ENCODE assay signal across 21 cellular contexts in genomic region chr20:56395166-56395565, GRCh38. TPM values are rescaled to one million over a fixed set of nuclear protein-coding genes. Genes with fewer than 3 reads are reported as not detected.
DNase-seq lines count a peak whose midpoint lies in the region; ATAC-seq and TF ChIP-seq lines count a peak whose summit lies in the region.
"Had no signal": no experiment of that assay in that cellular context is flagged by ENCODE, and none has a peak within 500 bp of the region (broad histone marks: within the 10 kb centered on the region; RNA-seq: fewer than 3 reads in every experiment).

No MANE protein-coding gene starts in this region.

- POLR2A ChIA-PET in activated CD8-positive, alpha-beta T cell treated with anti-CD3 and anti-CD28 coated beads for 36 hours (lab: Charles Lee): interaction anchor here (0.6 to 3.3 kb wide), 5 partner anchors 17 to 154 kb away, joined by 3 to 16 read pairs (median 3); partner anchors contain the start of gene CASS4
- POLR2A ChIA-PET in activated CD8-positive, alpha-beta T cell treated with anti-CD3 and anti-CD28 coated beads, Interleukin-2, amount 10 ng/mL, durations not matched to agents 7 days and 5 days (lab: Charles Lee): interaction anchor here (0.6 to 1.3 kb wide), 2 partner anchors 17 to 18 kb away, joined by 3 to 4 read pairs; partner anchors contain the start of gene CASS4
- POLR2A ChIA-PET in CD4-positive, alpha-beta memory T cell (lab: Charles Lee; ENCODE audit: partially characterized antibody): interaction anchor here (1.1 to 5.9 kb wide), 4 partner anchors 9 to 74 kb away, joined by 3 to 58 read pairs (median 5); partner anchors contain the start of genes CASS4, FAM210B and RTF2

- intact Hi-C loops in activated CD8-positive, alpha-beta T cell treated with anti-CD3 and anti-CD28 coated beads for 36 hours (cut with micrococcal nuclease): no loop called here
- intact Hi-C loops in CD4-positive, alpha-beta memory T cell (cut with micrococcal nuclease): loop anchor here (10.0 kb wide), 1 partner anchor 1230 kb away; the partner anchor contains the start of gene ZBP1
- intact Hi-C loops in psoas muscle (cut with DNase I) (no loop called here), transverse colon (cut with DNase I; ENCODE audit: low total_unique reads) (no loop called here)

- no peaks in the 10 kb centered on the region for H3K9me3 ChIP-seq in CD4-positive, alpha-beta memory T cell (ENCODE audit: control insufficient read depth in 1 of 2, low read length in 2 of 2)
- H3K9me3 ChIP-seq in psoas muscle: no peaks in the 10 kb centered on the region
- no peaks in the 10 kb centered on the region for H3K9me3 ChIP-seq in transverse colon
- H3K9me3 ChIP-seq: BLaER1 treated with 17β-estradiol and CSF1 and Interleukin-3, amounts not matched to agents 10 nM and 100 nM; Caco-2 had no signal

- H3K27ac Mint-ChIP-seq in activated CD8-positive, alpha-beta T cell treated with anti-CD3 and anti-CD28 coated beads for 36 hours: peak overlapping the region; percentile 50
- no peak overlapping the region for H3K27ac Mint-ChIP-seq in activated CD8-positive, alpha-beta T cell treated with anti-CD3 and anti-CD28 coated beads, Interleukin-2, amount 10 ng/mL, durations not matched to agents 7 days and 5 days
- peak overlapping the region in 5 of 7 donors; percentile 42 to 79 (median 62) for H3K27ac Mint-ChIP-seq in CD4-positive, alpha-beta memory T cell
- peak overlapping the region; percentile 44 for H3K27ac Mint-ChIP-seq in central memory CD8-positive, alpha-beta T cell (ENCODE audit: low read depth)
- H3K27ac Mint-ChIP-seq: GM23338 had no signal

- no peak for ATAC-seq in activated CD8-positive, alpha-beta T cell treated with anti-CD3 and anti-CD28 coated beads for 36 hours
- ATAC-seq in activated CD8-positive, alpha-beta T cell treated with anti-CD3 and anti-CD28 coated beads, Interleukin-2, amount 10 ng/mL, durations not matched to agents 7 days and 5 days: no peak
- ATAC-seq in central memory CD8-positive, alpha-beta T cell (replicated peaks; ENCODE audit: extremely low read depth, poor library complexity, severe bottlenecking): no peak
- ATAC-seq in psoas muscle (no peak), GM21576 (IDR thresholded peaks at IDR 0.05; ENCODE audit: unreplicated experiment) (no peak)
- ATAC-seq: GM23338 had no signal

- H3K4me1 ChIP-seq in CD4-positive, alpha-beta memory T cell (ENCODE audit: insufficient read depth, low read length): peaks cover 40% of the 10 kb centered on the region
- peaks cover 26% of the 10 kb centered on the region for H3K4me1 ChIP-seq in psoas muscle
- H3K4me1 ChIP-seq in transverse colon: peaks cover 7 to 34% (median 29%) of the 10 kb centered on the region in 4 donors

- no peaks in the 10 kb centered on the region for H3K9me3 Mint-ChIP-seq in activated CD8-positive, alpha-beta T cell treated with anti-CD3 and anti-CD28 coated beads for 36 hours
- H3K9me3 Mint-ChIP-seq in activated CD8-positive, alpha-beta T cell treated with anti-CD3 and anti-CD28 coated beads, Interleukin-2, amount 10 ng/mL, durations not matched to agents 7 days and 5 days (ENCODE audit: insufficient read depth): no peaks in the 10 kb centered on the region
- H3K9me3 Mint-ChIP-seq in CD4-positive, alpha-beta memory T cell: no peaks in the 10 kb centered on the region
- H3K9me3 Mint-ChIP-seq in central memory CD8-positive, alpha-beta T cell: no peaks in the 10 kb centered on the region
- H3K9me3 Mint-ChIP-seq: GM23338 had no signal

- peaks cover 37% of the 10 kb centered on the region for H3K4me1 Mint-ChIP-seq in activated CD8-positive, alpha-beta T cell treated with anti-CD3 and anti-CD28 coated beads for 36 hours (ENCODE audit: low read depth)
- H3K4me1 Mint-ChIP-seq in activated CD8-positive, alpha-beta T cell treated with anti-CD3 and anti-CD28 coated beads, Interleukin-2, amount 10 ng/mL, durations not matched to agents 7 days and 5 days (ENCODE audit: low read depth): peaks cover 48% of the 10 kb centered on the region
- peaks cover 27 to 37% (median 32%) of the 10 kb centered on the region in 4 donors for H3K4me1 Mint-ChIP-seq in CD4-positive, alpha-beta memory T cell
- H3K4me1 Mint-ChIP-seq in central memory CD8-positive, alpha-beta T cell: peaks cover 24% of the 10 kb centered on the region

- TF ChIP-seq CTCF in activated CD8-positive, alpha-beta T cell treated with anti-CD3 and anti-CD28 coated beads for 36 hours (IDR thresholded peaks at IDR 0.05): no peak
- TF ChIP-seq CTCF in psoas muscle (IDR thresholded peaks at IDR 0.05) (no peak), transverse colon (IDR thresholded peaks at IDR 0.05) (no peak)

- CTCF ChIA-PET in activated CD8-positive, alpha-beta T cell treated with anti-CD3 and anti-CD28 coated beads for 36 hours (lab: Charles Lee): interaction anchor here (0.6 to 1.5 kb wide), 6 partner anchors 17 to 155 kb away, joined by 3 to 8 read pairs (median 3); partner anchors contain the start of genes CASS4 and RTF2
- CTCF ChIA-PET in activated CD8-positive, alpha-beta T cell treated with anti-CD3 and anti-CD28 coated beads, Interleukin-2, amount 10 ng/mL, durations not matched to agents 7 days and 5 days (lab: Charles Lee): interaction anchor here (0.9 to 5.4 kb wide), 6 partner anchors 17 to 121 kb away, joined by 3 to 59 read pairs (median 8); partner anchors contain the start of genes CASS4 and RTF2
- CTCF ChIA-PET in CD4-positive, alpha-beta memory T cell (lab: Charles Lee; ENCODE audit: partially characterized antibody): interaction anchor here (0.7 to 3.3 kb wide), 6 partner anchors 9 to 121 kb away, joined by 3 to 9 read pairs (median 4); partner anchors contain the start of gene CASS4

- H3K36me3 ChIP-seq in CD4-positive, alpha-beta memory T cell (ENCODE audit: insufficient read depth, low read length): peaks cover 45% of the 10 kb centered on the region
- H3K36me3 ChIP-seq in psoas muscle (ENCODE audit: insufficient read depth in 1 of 2, low read depth in 1 of 2) (peaks cover 15 to 49% of the 10 kb centered on the region in 2 donors), transverse colon (peaks cover 0 to 46% (median 18%) of the 10 kb centered on the region in 4 donors)

- TF ChIP-seq EP300 in transverse colon (IDR thresholded peaks at IDR 0.05; ENCODE audit: low read depth): no peak

- peaks cover 62% of the 10 kb centered on the region for H3K36me3 Mint-ChIP-seq in activated CD8-positive, alpha-beta T cell treated with anti-CD3 and anti-CD28 coated beads for 36 hours (ENCODE audit: low read depth)
- H3K36me3 Mint-ChIP-seq in activated CD8-positive, alpha-beta T cell treated with anti-CD3 and anti-CD28 coated beads, Interleukin-2, amount 10 ng/mL, durations not matched to agents 7 days and 5 days (ENCODE audit: low read depth): peaks cover 70% of the 10 kb centered on the region
- H3K36me3 Mint-ChIP-seq in CD4-positive, alpha-beta memory T cell: peaks cover 31 to 53% of the 10 kb centered on the region in 2 donors
- H3K36me3 Mint-ChIP-seq in central memory CD8-positive, alpha-beta T cell (ENCODE audit: insufficient read depth): peaks cover 42% of the 10 kb centered on the region

- in situ Hi-C loops in transverse colon (cut with MboI; ENCODE audit: low pct_ligation_motif_present in 1 of 4, low pct_unique_long_range_greater_than_20kb in 1 of 4, low sequenced_read_pairs in 3 of 4): loop anchor here in 1 of 4 donors (5.0 kb wide), 1 partner anchor 67 kb away; no protein-coding TSS in a partner anchor

- H3K4me3 Mint-ChIP-seq in activated CD8-positive, alpha-beta T cell treated with anti-CD3 and anti-CD28 coated beads for 36 hours: no peak overlapping the region
- H3K4me3 Mint-ChIP-seq in activated CD8-positive, alpha-beta T cell treated with anti-CD3 and anti-CD28 coated beads, Interleukin-2, amount 10 ng/mL, durations not matched to agents 7 days and 5 days: no peak overlapping the region
- H3K4me3 Mint-ChIP-seq in CD4-positive, alpha-beta memory T cell: peak overlapping the region in 1 of 8 donors; percentile 29
- no peak overlapping the region for H3K4me3 Mint-ChIP-seq in central memory CD8-positive, alpha-beta T cell

- WGBS in psoas muscle, 3 donors: 60 to 68% (median 67%) methylated on average over 4 of the region's 4 CpGs
- 70 to 86% methylated on average over 3 to 4 of the region's 4 CpGs for WGBS in transverse colon (ENCODE audit: low coverage in 1 of 2), 2 donors

- no peaks in the 10 kb centered on the region for H3K27me3 ChIP-seq in CD4-positive, alpha-beta memory T cell (ENCODE audit: insufficient read depth, low read length)
- H3K27me3 ChIP-seq in psoas muscle (ENCODE audit: insufficient read depth in 3 of 3, low read length in 2 of 3) (no peaks in the 10 kb centered on the region), transverse colon (no peaks in the 10 kb centered on the region)
- H3K27me3 ChIP-seq: BLaER1 treated with 17β-estradiol and CSF1 and Interleukin-3, amounts not matched to agents 10 nM and 100 nM had no signal

- DNase-seq in activated CD8-positive, alpha-beta T cell treated with anti-CD3 and anti-CD28 coated beads for 36 hours: no peak
- DNase-seq in activated CD8-positive, alpha-beta T cell treated with anti-CD3 and anti-CD28 coated beads, Interleukin-2, amount 10 ng/mL, durations not matched to agents 7 days and 5 days: no peak
- DNase-seq in CD4-positive, alpha-beta memory T cell: no peak
- DNase-seq in central memory CD8-positive, alpha-beta T cell (ENCODE audit: low spot score in 2 of 2): no peak
- DNase-seq in psoas muscle: no peak
- DNase-seq in LoVo (ENCODE audit: low spot score): no peak
- no peak for DNase-seq in transverse colon
- DNase-seq: DMS79 treated with DMSO at 0.1 percent for 48 hours; GDM1; NCI-H1092 treated with DMSO at 0.1 percent for 48 hours; NCI-H1694; NCI-H69; NK-92 treated with Interleukin-12 subunit alpha and Interleukin-12 subunit beta, amount 100 ng/mL, for 24 hours; OCI-M1; RPMI8226 had no signal

- no peak overlapping the region for H3K4me3 ChIP-seq in CD4-positive, alpha-beta memory T cell (ENCODE audit: low read length in 2 of 2)
- no peak overlapping the region for H3K4me3 ChIP-seq in psoas muscle
- no peak overlapping the region for H3K4me3 ChIP-seq in transverse colon
- H3K4me3 ChIP-seq: BLaER1 treated with 17β-estradiol and CSF1 and Interleukin-3, amounts not matched to agents 10 nM and 100 nM; GM23338 had no signal

- no peak overlapping the region for H3K27ac ChIP-seq in CD4-positive, alpha-beta memory T cell (ENCODE audit: low read depth, low read length)
- H3K27ac ChIP-seq in psoas muscle: peak overlapping the region; percentile 49
- H3K27ac ChIP-seq in transverse colon: no peak overlapping the region
- H3K27ac ChIP-seq: BLaER1 treated with 17β-estradiol and CSF1 and Interleukin-3, amounts not matched to agents 10 nM and 100 nM had no signal

- H3K27me3 Mint-ChIP-seq in activated CD8-positive, alpha-beta T cell treated with anti-CD3 and anti-CD28 coated beads for 36 hours: no peaks in the 10 kb centered on the region
- H3K27me3 Mint-ChIP-seq in activated CD8-positive, alpha-beta T cell treated with anti-CD3 and anti-CD28 coated beads, Interleukin-2, amount 10 ng/mL, durations not matched to agents 7 days and 5 days (ENCODE audit: low read depth): no peaks in the 10 kb centered on the region
- H3K27me3 Mint-ChIP-seq in CD4-positive, alpha-beta memory T cell: no peaks in the 10 kb centered on the region
- no peaks in the 10 kb centered on the region for H3K27me3 Mint-ChIP-seq in central memory CD8-positive, alpha-beta T cell

- TF ChIP-seq POLR2A in transverse colon (IDR thresholded peaks at IDR 0.05): no peak

RNA-seq across cellular contexts. Expression of gene CSTF1, which starts 2.7 kb away (rescaled TPM):
- 10 to 100 TPM; 63.4 to 66.2 TPM for total RNA-seq in activated CD8-positive, alpha-beta T cell treated with anti-CD3 and anti-CD28 coated beads for 36 hours
- total RNA-seq in activated CD8-positive, alpha-beta T cell treated with anti-CD3 and anti-CD28 coated beads, Interleukin-2, amount 10 ng/mL, durations not matched to agents 7 days and 5 days: 10 to 100 TPM; 60.5 to 66.3 TPM
- total RNA-seq in CD4-positive, alpha-beta memory T cell: 10 to 100 TPM; 50.1 to 55.3 TPM
- polyA plus RNA-seq in CD4-positive, alpha-beta memory T cell: 10 to 100 TPM; 40.9 to 48.0 TPM
- total RNA-seq in psoas muscle (10 to 100 TPM; 15.5 to 20.3 (median 16.7) TPM), transverse colon (10 to 100 TPM in 2 of 4 donors, 1 to 10 TPM in 2; 5.2 to 21.8 (median 14.2) TPM)
- polyA plus RNA-seq in psoas muscle: 10 to 100 TPM in 2 of 3 donors, 1 to 10 TPM in 1; 10.0 to 19.9 (median 12.1) TPM

RNA-seq across cellular contexts. Expression of gene AURKA, which starts 3.2 kb away (rescaled TPM):
- 100 to 1,000 TPM in 1 of 2 experiments, 10 to 100 TPM in 1; 97.5 to 100 TPM for total RNA-seq in activated CD8-positive, alpha-beta T cell treated with anti-CD3 and anti-CD28 coated beads for 36 hours
- 10 to 100 TPM; 92.7 to 94.2 TPM for total RNA-seq in activated CD8-positive, alpha-beta T cell treated with anti-CD3 and anti-CD28 coated beads, Interleukin-2, amount 10 ng/mL, durations not matched to agents 7 days and 5 days
- total RNA-seq in CD4-positive, alpha-beta memory T cell: 1 to 10 TPM; 1.3 to 1.7 TPM
- polyA plus RNA-seq in CD4-positive, alpha-beta memory T cell: 1 to 10 TPM in 1 of 2 donors, under 1 TPM in 1; 0.81 to 2.8 TPM
- total RNA-seq in psoas muscle: 10 to 100 TPM in 1 of 4 donors, 1 to 10 TPM in 3; 2.9 to 13.4 (median 3.3) TPM
- polyA plus RNA-seq in psoas muscle: 10 to 100 TPM in 2 of 3 donors, 1 to 10 TPM in 1; 7.5 to 20.3 (median 14.3) TPM
- 10 to 100 TPM in 1 of 4 donors, 1 to 10 TPM in 2, under 1 TPM in 1; 0.75 to 12.4 (median 4.9) TPM for total RNA-seq in transverse colon

RNA-seq across cellular contexts. Expression of gene CASS4, which starts 16.9 kb away (rescaled TPM):
- 1 to 10 TPM; 3.5 to 3.7 TPM for total RNA-seq in activated CD8-positive, alpha-beta T cell treated with anti-CD3 and anti-CD28 coated beads for 36 hours
- 10 to 100 TPM; 17.8 to 18.8 TPM for total RNA-seq in activated CD8-positive, alpha-beta T cell treated with anti-CD3 and anti-CD28 coated beads, Interleukin-2, amount 10 ng/mL, durations not matched to agents 7 days and 5 days
- total RNA-seq in CD4-positive, alpha-beta memory T cell: 10 to 100 TPM; 10.8 to 10.9 TPM
- polyA plus RNA-seq in CD4-positive, alpha-beta memory T cell: 1 to 10 TPM; 3.3 to 4.9 TPM
- total RNA-seq in psoas muscle (under 1 TPM; 0.29 to 0.73 (median 0.35) TPM), transverse colon (1 to 10 TPM in 3 of 4 donors, not detected in 1; 1.1 to 1.4 (median 1.1) TPM)
- under 1 TPM; 0.08 to 0.39 (median 0.14) TPM for polyA plus RNA-seq in psoas muscle
- total RNA-seq: A172, GM23338, HT1080 had no signal
- polyA plus RNA-seq: GM23338 had no signal

RNA-seq across cellular contexts. Expression of gene FAM210B, which starts 36.4 kb away (rescaled TPM):
- 1 to 10 TPM; 3.7 to 4.5 TPM for total RNA-seq in activated CD8-positive, alpha-beta T cell treated with anti-CD3 and anti-CD28 coated beads for 36 hours
- total RNA-seq in activated CD8-positive, alpha-beta T cell treated with anti-CD3 and anti-CD28 coated beads, Interleukin-2, amount 10 ng/mL, durations not matched to agents 7 days and 5 days: 1 to 10 TPM; 5.2 to 5.4 TPM
- total RNA-seq in CD4-positive, alpha-beta memory T cell: 10 to 100 TPM; 28.7 to 32.0 TPM
- 10 to 100 TPM; 38.7 to 38.8 TPM for polyA plus RNA-seq in CD4-positive, alpha-beta memory T cell
- 10 to 100 TPM; 35.6 to 64.6 (median 53.2) TPM for total RNA-seq in psoas muscle
- 10 to 100 TPM; 21.0 to 68.5 (median 37.8) TPM for polyA plus RNA-seq in psoas muscle
- total RNA-seq in transverse colon: 10 to 100 TPM; 15.3 to 30.7 (median 25.5) TPM

Comparison
In these comparisons a context has a peak if more than half of its experiments do, and no peak if none do; other contexts are left out.
1. RNA of gene AURKA, which starts 3.2 kb away (total RNA-seq): 97.5 to 100 TPM in activated CD8-positive, alpha-beta T cell treated with anti-CD3 and anti-CD28 coated beads for 36 hours and 92.7 to 94.2 TPM in activated CD8-positive, alpha-beta T cell treated with anti-CD3 and anti-CD28 coated beads, Interleukin-2, amount 10 ng/mL, durations not matched to agents 7 days and 5 days; 0.75 to 12.4 TPM in transverse colon, 2.9 to 13.4 TPM in psoas muscle and 1.3 to 1.7 TPM in CD4-positive, alpha-beta memory T cell; every median in the first group is over 4 times any median in the second.